Comparison of ENCODE assay signal across 9 cellular contexts in genomic region chr3:38479431-38480092, GRCh38. TPM values are rescaled to one million over a fixed set of nuclear protein-coding genes. Genes with fewer than 3 reads are reported as not detected.
DNase-seq lines count a peak whose midpoint lies in the region; ATAC-seq, FAIRE-seq and TF ChIP-seq lines count a peak whose summit lies in the region.
"Had no signal": no experiment of that assay in that cellular context is flagged by ENCODE, and none has a peak within 500 bp of the region (broad histone marks: within the 10 kb centered on the region; RNA-seq: fewer than 3 reads in every experiment).

No MANE protein-coding gene starts in this region.

- peak; percentile 77 to 79 for TF ChIP-seq CTCF in brain (conservative IDR thresholded peaks at IDR 0.05)

- H3K9me3 Mint-ChIP-seq in brain, result no peaks in the 10 kb centered on the region
- no peaks in the 10 kb centered on the region for H3K9me3 Mint-ChIP-seq in activated T-helper 2 cell treated with anti-CD3 and anti-CD28 coated beads, Interferon-gamma antibody, Interleukin-2, Interleukin-4, amounts not matched to agents 10 μg/mL and 5 μg/mL and 100 μg/mL, durations not matched to agents 14 hours and 24 hours and 36 hours

- no peaks in the 10 kb centered on the region for H3K27me3 ChIP-seq in iPS DF 6.9 (ENCODE audit: control insufficient read depth, insufficient read depth, low read length)
- H3K27me3 ChIP-seq: neutrophil had no signal

- H3K36me3 Mint-ChIP-seq in brain, result peaks cover 43% of the 10 kb centered on the region
- H3K36me3 Mint-ChIP-seq in activated T-helper 2 cell treated with anti-CD3 and anti-CD28 coated beads, Interferon-gamma antibody, Interleukin-2, Interleukin-4, amounts not matched to agents 10 μg/mL and 5 μg/mL and 100 μg/mL, durations not matched to agents 14 hours and 24 hours and 36 hours (ENCODE audit: low read depth), result peaks cover 30% of the 10 kb centered on the region

- DNase-seq in AML-193 (lab: John Stamatoyannopoulos, UW), result peak; percentile 66 to 70
- DNase-seq in HTR-8/SVneo (ENCODE audit: insufficient read length, low spot score), result peak; percentile 74
- DNase-seq in SW 1271 (lab: John Stamatoyannopoulos, UW), result peak; percentile 43 to 64
- DNase-seq in iPS DF 6.9 (ENCODE audit: low read depth, low spot score), result peak; percentile 25
- DNase-seq in stimulated activated CD4-positive, alpha-beta T cell treated with anti-CD3 and anti-CD28 coated beads, Interleukin-12 subunit alpha, Interleukin-12 subunit beta, amount 100 ng/mL, for 48 hours (ENCODE audit: low read depth in 2 of 3, low spot score in 1 of 3), result peak in 2 of 3 donors; percentile 9 to 28
- DNase-seq in activated T-helper 2 cell treated with anti-CD3 and anti-CD28 coated beads, Interferon-gamma antibody, Interleukin-2, Interleukin-4, amounts not matched to agents 10 μg/mL and 5 μg/mL and 100 μg/mL, durations not matched to agents 14 hours and 24 hours and 36 hours (ENCODE audit: low spot score), result no peak

- peak overlapping the region in 2 of 5 experiments; percentile 33 to 56 for H3K27ac Mint-ChIP-seq in brain
- H3K27ac Mint-ChIP-seq in activated T-helper 2 cell treated with anti-CD3 and anti-CD28 coated beads, Interferon-gamma antibody, Interleukin-2, Interleukin-4, amounts not matched to agents 10 μg/mL and 5 μg/mL and 100 μg/mL, durations not matched to agents 14 hours and 24 hours and 36 hours, result no peak overlapping the region

- no peak overlapping the region for H3K27ac ChIP-seq in iPS DF 6.9 (ENCODE audit: low read length)
- H3K27ac ChIP-seq: neutrophil had no signal

- peak; percentile 71 for FAIRE-seq in HTR-8/SVneo (lab: Jason Lieb, UNC)

- H3K4me3 ChIP-seq in iPS DF 6.9 (ENCODE audit: low read length), result no peak overlapping the region

- peaks cover 32% of the 10 kb centered on the region for H3K36me3 ChIP-seq in iPS DF 6.9 (ENCODE audit: control insufficient read depth, insufficient read depth, low read length)
- H3K36me3 ChIP-seq: neutrophil had no signal

- no peaks in the 10 kb centered on the region for H3K27me3 Mint-ChIP-seq in brain
- no peaks in the 10 kb centered on the region for H3K27me3 Mint-ChIP-seq in activated T-helper 2 cell treated with anti-CD3 and anti-CD28 coated beads, Interferon-gamma antibody, Interleukin-2, Interleukin-4, amounts not matched to agents 10 μg/mL and 5 μg/mL and 100 μg/mL, durations not matched to agents 14 hours and 24 hours and 36 hours (ENCODE audit: low read depth)

- no peak overlapping the region for H3K4me3 Mint-ChIP-seq in brain
- H3K4me3 Mint-ChIP-seq in activated T-helper 2 cell treated with anti-CD3 and anti-CD28 coated beads, Interferon-gamma antibody, Interleukin-2, Interleukin-4, amounts not matched to agents 10 μg/mL and 5 μg/mL and 100 μg/mL, durations not matched to agents 14 hours and 24 hours and 36 hours (ENCODE audit: low read depth), result no peak overlapping the region

- no peaks in the 10 kb centered on the region for H3K9me3 ChIP-seq in iPS DF 6.9 (ENCODE audit: control insufficient read depth, insufficient read depth, low read length)
- H3K9me3 ChIP-seq: neutrophil had no signal

- peak; percentile 49 for ATAC-seq in GM18517 (IDR thresholded peaks at IDR 0.05; ENCODE audit: unreplicated experiment)

- intact Hi-C loops in activated T-helper 2 cell treated with anti-CD3 and anti-CD28 coated beads, Interferon-gamma antibody, Interleukin-2, Interleukin-4, amounts not matched to agents 10 μg/mL and 5 μg/mL and 100 μg/mL, durations not matched to agents 14 hours and 24 hours and 36 hours (cut with micrococcal nuclease), result loop anchor here (2.0 to 5.0 kb wide), 4 partner anchors 133 to 507 kb away; partner anchors contain the start of genes ACAA1, MYD88 and XYLB

- H3K4me1 Mint-ChIP-seq in brain, result peaks cover 2% of the 10 kb centered on the region
- peaks cover 2% of the 10 kb centered on the region for H3K4me1 Mint-ChIP-seq in activated T-helper 2 cell treated with anti-CD3 and anti-CD28 coated beads, Interferon-gamma antibody, Interleukin-2, Interleukin-4, amounts not matched to agents 10 μg/mL and 5 μg/mL and 100 μg/mL, durations not matched to agents 14 hours and 24 hours and 36 hours (ENCODE audit: low read depth)

- no CpG with 5 or more reads among the region's 10 CpGs for WGBS in iPS DF 6.9 (ENCODE audit: insufficient coverage, insufficient read length)

- H3K4me1 ChIP-seq in iPS DF 6.9 (ENCODE audit: control insufficient read depth, insufficient read depth, low read length), result no peaks in the 10 kb centered on the region

RNA-seq across cellular contexts. Expression of gene EXOG, which starts 16.6 kb away (rescaled TPM):
- 8.3 TPM for polyA plus RNA-seq in brain (ENCODE audit: insufficient read depth, low read depth, low replicate concordance)
- total RNA-seq in activated T-helper 2 cell treated with anti-CD3 and anti-CD28 coated beads, Interferon-gamma antibody, Interleukin-2, Interleukin-4, amounts not matched to agents 10 μg/mL and 5 μg/mL and 100 μg/mL, durations not matched to agents 14 hours and 24 hours and 36 hours, result 13.7 and 14.0 TPM in 2 replicates

RNA-seq across cellular contexts. Expression of gene ACVR2B, which starts 25.9 kb away (rescaled TPM):
- 1.8 TPM for polyA plus RNA-seq in brain (ENCODE audit: insufficient read depth, low read depth, low replicate concordance)
- total RNA-seq in activated T-helper 2 cell treated with anti-CD3 and anti-CD28 coated beads, Interferon-gamma antibody, Interleukin-2, Interleukin-4, amounts not matched to agents 10 μg/mL and 5 μg/mL and 100 μg/mL, durations not matched to agents 14 hours and 24 hours and 36 hours, result 10.3 and 12.0 TPM in 2 replicates
